ENCODE assay signal across 8 cellular contexts in the genomic region with DNA sequence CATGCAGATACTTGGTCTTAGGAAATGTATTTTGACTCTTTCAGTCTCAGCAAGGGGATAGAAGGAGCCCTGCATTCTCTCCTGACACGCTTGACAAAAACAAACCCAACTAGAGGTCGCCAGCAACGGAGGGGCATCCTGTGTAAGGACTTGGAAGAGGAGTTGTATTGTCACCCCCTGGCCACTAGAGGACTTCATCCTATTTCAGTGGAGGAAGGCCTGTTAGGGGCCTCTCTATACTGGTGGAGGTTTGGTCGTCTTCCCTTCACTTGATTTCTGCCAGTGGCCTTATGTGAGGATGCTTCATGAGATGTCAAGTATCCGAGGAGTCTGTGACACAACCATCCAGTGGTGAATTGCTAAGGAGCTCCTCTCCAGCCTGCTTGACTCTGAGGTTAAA.
DNase-seq lines count a peak whose midpoint lies in the region; ATAC-seq and TF ChIP-seq lines count a peak whose summit lies in the region.

No MANE protein-coding gene starts in this region.

- BruUV-seq in MCF 10A (replicated peaks; lab: Mats Ljungman, UMichigan): no TSS peak

- H3K36me3 Mint-ChIP-seq in MCF 10A (ENCODE audit: insufficient read depth, unreplicated experiment): no peaks in the 10 kb centered on the region
- no peaks in the 10 kb centered on the region for H3K36me3 Mint-ChIP-seq in stimulated activated memory B cell treated with anti-CD40 and anti-IgM and Interleukin-4, amounts not matched to agents 10 μg/mL and 1 μg/mL and 100 μg/mL, for 72 hours

- H3K9me3 Mint-ChIP-seq in MCF 10A (ENCODE audit: unreplicated experiment): no peaks in the 10 kb centered on the region
- no peaks in the 10 kb centered on the region for H3K9me3 Mint-ChIP-seq in stimulated activated memory B cell treated with anti-CD40 and anti-IgM and Interleukin-4, amounts not matched to agents 10 μg/mL and 1 μg/mL and 100 μg/mL, for 72 hours

- DNase-seq in SHP77 (lab: John Stamatoyannopoulos, UW) (peak; percentile 29 to 36), SHP77 treated with DMSO at 0.1 percent for 48 hours (lab: John Stamatoyannopoulos, UW) (no peak), HT1080 (ENCODE audit: low read depth) (peak; percentile 42), MCF 10A (ENCODE audit: unreplicated experiment) (peak; percentile 34), pons (ENCODE audit: low spot score) (peak; percentile 21), dedifferentiated amniotic fluid mesenchymal stem cell (ENCODE audit: extremely low spot score) (no peak)

- peaks cover 46% of the 10 kb centered on the region for H3K4me1 Mint-ChIP-seq in MCF 10A (ENCODE audit: insufficient read depth, unreplicated experiment)
- no peaks in the 10 kb centered on the region for H3K4me1 Mint-ChIP-seq in stimulated activated memory B cell treated with anti-CD40 and anti-IgM and Interleukin-4, amounts not matched to agents 10 μg/mL and 1 μg/mL and 100 μg/mL, for 72 hours

- H3K4me3 Mint-ChIP-seq in MCF 10A (ENCODE audit: unreplicated experiment): no peak overlapping the region
- H3K4me3 Mint-ChIP-seq in stimulated activated memory B cell treated with anti-CD40 and anti-IgM and Interleukin-4, amounts not matched to agents 10 μg/mL and 1 μg/mL and 100 μg/mL, for 72 hours: no peak overlapping the region

- H3K27me3 Mint-ChIP-seq in MCF 10A (ENCODE audit: insufficient read depth, unreplicated experiment): no peaks in the 10 kb centered on the region
- no peaks in the 10 kb centered on the region for H3K27me3 Mint-ChIP-seq in stimulated activated memory B cell treated with anti-CD40 and anti-IgM and Interleukin-4, amounts not matched to agents 10 μg/mL and 1 μg/mL and 100 μg/mL, for 72 hours

- intact Hi-C loops in MCF 10A (cut with micrococcal nuclease): loop anchor here (10.0 kb wide), 1 partner anchor 496 kb away; the partner anchor contains the start of gene RPL26L1

- no peak overlapping the region for H3K27ac Mint-ChIP-seq in MCF 10A (ENCODE audit: low read depth, unreplicated experiment)
- H3K27ac Mint-ChIP-seq in stimulated activated memory B cell treated with anti-CD40 and anti-IgM and Interleukin-4, amounts not matched to agents 10 μg/mL and 1 μg/mL and 100 μg/mL, for 72 hours: no peak overlapping the region

- no peak for ATAC-seq in stimulated activated memory B cell treated with anti-CD40 and anti-IgM and Interleukin-4, amounts not matched to agents 10 μg/mL and 1 μg/mL and 100 μg/mL, for 72 hours
- ATAC-seq in HG03095 (IDR thresholded peaks at IDR 0.05; ENCODE audit: unreplicated experiment): no peak

- CTCF ChIA-PET in MCF 10A (lab: Yijun Ruan, JAX): interaction anchor here (0.6 to 2.3 kb wide), 6 partner anchors 9 to 964 kb away, joined by 3 to 10 read pairs (median 4); no protein-coding TSS in a partner anchor

- POLR2A ChIA-PET in MCF 10A (lab: Yijun Ruan, JAX): interaction anchor here (0.7 kb wide), 1 partner anchor 69 kb away, joined by 4 read pairs; no protein-coding TSS in a partner anchor

- peak; percentile 36 for TF ChIP-seq CTCF in MCF 10A (IDR thresholded peaks at IDR 0.05; ENCODE audit: unreplicated experiment)

Comparison
In these comparisons a context has a peak if more than half of its experiments do, and no peak if none do; other contexts are left out.
1. DNase-seq: peak in SHP77 (2 of 2), HT1080 (single experiment), MCF 10A (single experiment) and pons (single experiment); none in SHP77 treated with DMSO at 0.1 percent for 48 hours (single experiment) and dedifferentiated amniotic fluid mesenchymal stem cell (single experiment).